In the genomic region with DNA sequence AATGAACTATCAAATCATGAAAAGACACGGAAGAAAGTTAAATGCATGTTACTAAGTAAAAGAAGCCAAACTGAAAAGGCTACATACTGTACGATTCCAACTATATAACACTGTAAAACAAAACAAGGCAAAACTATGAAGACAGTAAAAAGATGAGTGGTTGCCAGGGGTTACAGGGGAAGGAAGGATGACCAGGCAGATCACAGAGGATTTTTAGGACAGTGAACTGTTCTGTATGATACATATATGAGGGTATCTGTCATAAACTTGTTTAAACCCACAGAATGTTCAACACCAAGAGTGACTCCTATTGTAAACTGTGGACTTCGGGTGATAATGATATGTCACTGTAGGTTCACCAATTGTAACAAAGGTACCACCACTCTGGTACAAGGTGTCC, we compare ENCODE assay signal across 24 cellular contexts.
DNase-seq lines count a peak whose midpoint lies in the region; ATAC-seq and TF ChIP-seq lines count a peak whose summit lies in the region.
"Had no signal": no experiment of that assay in that cellular context is flagged by ENCODE, and none has a peak within 500 bp of the region (broad histone marks: within the 10 kb centered on the region; RNA-seq: fewer than 3 reads in every experiment).

No MANE protein-coding gene starts in this region.

- H3K27me3 ChIP-seq in RWPE2 (ENCODE audit: insufficient read depth, poor library complexity, severe bottlenecking), result no peaks in the 10 kb centered on the region
- no peaks in the 10 kb centered on the region for H3K27me3 ChIP-seq in foreskin keratinocyte
- H3K27me3 ChIP-seq in stomach, result no peaks in the 10 kb centered on the region
- H3K27me3 ChIP-seq in ovary, result no peaks in the 10 kb centered on the region
- H3K27me3 ChIP-seq: spleen, suprapubic skin had no signal

- no peak for TF ChIP-seq EP300 in stomach (IDR thresholded peaks at IDR 0.05)
- TF ChIP-seq EP300 in ovary (IDR thresholded peaks at IDR 0.05), result no peak

- H3K36me3 ChIP-seq in RWPE2 (ENCODE audit: low read depth) (peaks cover 10% of the 10 kb centered on the region), stomach (no peaks in the 10 kb centered on the region), ovary (no peaks in the 10 kb centered on the region)
- H3K36me3 ChIP-seq: HAP-1, prostate gland, suprapubic skin had no signal

- H3K9me3 Mint-ChIP-seq in activated naive CD4-positive, alpha-beta T cell treated with anti-CD3 and anti-CD28 coated beads, Interleukin-2, amount 50 U/mL, for 72 hours, result no peaks in the 10 kb centered on the region
- H3K9me3 Mint-ChIP-seq: activated B cell treated with CpG ODN at 0.5 μM for 24 hours; CD4-positive, CD25-positive, alpha-beta regulatory T cell; T-cell had no signal

- TF ChIP-seq POLR2A in stomach (IDR thresholded peaks at IDR 0.05), result no peak
- no peak for TF ChIP-seq POLR2A in ovary (IDR thresholded peaks at IDR 0.05)

- intact Hi-C loops in stomach (cut with DNase I; ENCODE audit: low total_unique reads), result no loop called here
- intact Hi-C loops in ovary (cut with DNase I), result loop anchor here in 1 of 4 donors (10.0 kb wide), 1 partner anchor 54 kb away; no protein-coding TSS in a partner anchor

- peak overlapping the region; percentile 92 for H3K27ac ChIP-seq in RWPE2 (ENCODE audit: poor library complexity, severe bottlenecking)
- H3K27ac ChIP-seq in foreskin keratinocyte, result no peak overlapping the region
- peak overlapping the region in 3 of 5 donors; percentile 70 to 89 (median 77) for H3K27ac ChIP-seq in stomach
- peak overlapping the region in 1 of 2 donors; percentile 79 for H3K27ac ChIP-seq in ovary

- no peak overlapping the region for H3K4me3 ChIP-seq in RWPE2 (ENCODE audit: severe bottlenecking)
- H3K4me3 ChIP-seq in stomach, result no peak overlapping the region
- H3K4me3 ChIP-seq in ovary, result no peak overlapping the region
- H3K4me3 ChIP-seq: HAP-1, prostate gland, spleen, suprapubic skin had no signal

- peak; percentile 45 to 51 for ATAC-seq in activated naive CD4-positive, alpha-beta T cell treated with anti-CD3 and anti-CD28 coated beads, Interleukin-2, amount 50 U/mL, for 72 hours
- ATAC-seq in RWPE2 (ENCODE audit: low read depth) (no peak), foreskin keratinocyte (peak; percentile 9), GM19023 (IDR thresholded peaks at IDR 0.05; ENCODE audit: unreplicated experiment) (no peak), HG03139 (IDR thresholded peaks at IDR 0.05; ENCODE audit: unreplicated experiment) (no peak)
- ATAC-seq: HepG2, natural killer cell, T-cell had no signal

- peaks cover 81% of the 10 kb centered on the region for H3K4me1 ChIP-seq in RWPE2 (ENCODE audit: insufficient read depth, poor library complexity, severe bottlenecking)
- H3K4me1 ChIP-seq in foreskin keratinocyte, result peaks cover 50% of the 10 kb centered on the region
- H3K4me1 ChIP-seq in stomach, result peaks cover 39 to 88% (median 64%) of the 10 kb centered on the region in 4 donors
- H3K4me1 ChIP-seq in ovary (ENCODE audit: insufficient read depth), result peaks cover 29% of the 10 kb centered on the region

- no peak for TF ChIP-seq CTCF in RWPE2 (IDR thresholded peaks at IDR 0.05; ENCODE audit: poor library complexity, severe bottlenecking)
- no peak for TF ChIP-seq CTCF in foreskin keratinocyte (conservative IDR thresholded peaks at IDR 0.05)
- no peak for TF ChIP-seq CTCF in stomach (IDR thresholded peaks at IDR 0.05)
- TF ChIP-seq CTCF in ovary (IDR thresholded peaks at IDR 0.05), result no peak

- DNase-seq in activated naive CD4-positive, alpha-beta T cell treated with anti-CD3 and anti-CD28 coated beads, Interleukin-2, amount 50 U/mL, for 72 hours (ENCODE audit: low spot score in 2 of 2), result no peak
- no peak for DNase-seq in activated naive CD4-positive, alpha-beta T cell (lab: John Stamatoyannopoulos, UW)
- DNase-seq in RWPE2 (ENCODE audit: low spot score) (no peak), foreskin keratinocyte (no peak), stomach (no peak), ovary (no peak)
- DNase-seq: activated B cell treated with CpG ODN at 0.5 μM for 24 hours; activated gamma-delta T cell; CD4-positive, CD25-positive, alpha-beta regulatory T cell; DMS153; kidney glomerular epithelial cell; natural killer cell; NCI-H1436 treated with DMSO at 0.1 percent for 48 hours; NCI-H2171 treated with DMSO at 0.1 percent for 48 hours; NCI-H526 treated with DMSO at 0.1 percent for 48 hours; SHP77; spleen; T-cell had no signal

- H3K9me3 ChIP-seq in RWPE2 (ENCODE audit: severe bottlenecking), result no peaks in the 10 kb centered on the region
- no peaks in the 10 kb centered on the region for H3K9me3 ChIP-seq in stomach
- H3K9me3 ChIP-seq in ovary, result no peaks in the 10 kb centered on the region
- H3K9me3 ChIP-seq: HAP-1, prostate gland, spleen, suprapubic skin had no signal

- no peak overlapping the region for H3K27ac Mint-ChIP-seq in activated naive CD4-positive, alpha-beta T cell treated with anti-CD3 and anti-CD28 coated beads, Interleukin-2, amount 50 U/mL, for 72 hours
- H3K27ac Mint-ChIP-seq: activated B cell treated with CpG ODN at 0.5 μM for 24 hours, T-cell had no signal

- peaks cover 8 to 33% of the 10 kb centered on the region in 2 donors for H3K36me3 Mint-ChIP-seq in activated naive CD4-positive, alpha-beta T cell treated with anti-CD3 and anti-CD28 coated beads, Interleukin-2, amount 50 U/mL, for 72 hours
- H3K36me3 Mint-ChIP-seq: CD4-positive, CD25-positive, alpha-beta regulatory T cell; natural killer cell had no signal

- WGBS in stomach, 5 donors, result 67 to 76% (median 73%) methylated on average over 3 of the region's 3 CpGs
- WGBS in ovary, 3 donors, result 22 to 31% (median 22%) methylated on average over 3 of the region's 3 CpGs

Comparison
In these comparisons a context has a peak if more than half of its experiments do, and no peak if none do; other contexts are left out.
1. ATAC-seq: peak in activated naive CD4-positive, alpha-beta T cell treated with anti-CD3 and anti-CD28 coated beads, Interleukin-2, amount 50 U/mL, for 72 hours (2 of 2) and foreskin keratinocyte (single experiment); none in RWPE2 (single experiment), GM19023 (single experiment) and HG03139 (single experiment).